Comparison of ENCODE assay signal across 9 cellular contexts in the genomic region with DNA sequence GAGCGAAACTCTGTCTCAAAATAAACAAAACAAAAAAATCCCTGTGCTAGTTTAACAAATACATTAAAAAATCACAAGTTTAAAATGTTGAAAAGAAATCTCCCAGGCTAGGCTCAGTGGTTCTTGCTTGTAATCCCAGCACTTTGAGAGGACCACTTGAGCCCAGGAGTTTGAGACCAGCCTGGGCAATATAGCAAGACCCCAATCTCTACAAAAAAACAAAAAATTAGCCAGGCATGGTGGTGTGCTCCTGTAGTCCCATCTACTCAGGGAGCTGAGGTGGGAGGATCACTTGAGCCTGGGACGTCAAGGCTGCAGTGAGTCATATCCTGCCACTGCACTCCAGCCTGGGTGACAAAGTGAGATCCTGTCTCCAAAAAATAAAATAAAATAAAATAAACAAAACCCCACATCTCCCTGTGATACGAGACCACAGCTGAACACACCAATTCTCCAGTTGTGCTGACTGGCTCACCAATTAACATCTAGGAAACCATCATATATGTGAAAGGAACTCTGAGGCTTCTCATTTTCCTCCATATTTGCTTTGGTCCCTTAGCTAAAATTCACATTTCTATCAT. TPM values are rescaled to one million over a fixed set of nuclear protein-coding genes. Genes with fewer than 3 reads are reported as not detected.
DNase-seq lines count a peak whose midpoint lies in the region; ATAC-seq, FAIRE-seq and TF ChIP-seq lines count a peak whose summit lies in the region.
"Had no signal": no experiment of that assay in that cellular context is flagged by ENCODE, and none has a peak within 500 bp of the region (broad histone marks: within the 10 kb centered on the region; RNA-seq: fewer than 3 reads in every experiment).

No MANE protein-coding gene starts in this region.

- H3K27me3 Mint-ChIP-seq in activated T-helper 2 cell treated with anti-CD3 and anti-CD28 coated beads, Interferon-gamma antibody, Interleukin-2, Interleukin-4, amounts not matched to agents 10 μg/mL and 5 μg/mL and 100 μg/mL, durations not matched to agents 14 hours and 24 hours and 36 hours (ENCODE audit: low read depth): no peaks in the 10 kb centered on the region

- no peaks in the 10 kb centered on the region for H3K9me3 ChIP-seq in gastrocnemius medialis

- TF ChIP-seq CTCF in AG09309 (IDR thresholded peaks at IDR 0.05; ENCODE audit: control insufficient read depth, insufficient read depth, low read depth, low read length, missing control alignments) (no peak), gastrocnemius medialis (IDR thresholded peaks at IDR 0.05 in 4 of 5, conservative IDR thresholded peaks at IDR 0.05 in 1 of 5) (no peak)

- peaks cover 58% of the 10 kb centered on the region for H3K36me3 Mint-ChIP-seq in activated T-helper 2 cell treated with anti-CD3 and anti-CD28 coated beads, Interferon-gamma antibody, Interleukin-2, Interleukin-4, amounts not matched to agents 10 μg/mL and 5 μg/mL and 100 μg/mL, durations not matched to agents 14 hours and 24 hours and 36 hours (ENCODE audit: low read depth)

- no peaks in the 10 kb centered on the region for H3K27me3 ChIP-seq in gastrocnemius medialis

- H3K4me1 Mint-ChIP-seq in activated T-helper 2 cell treated with anti-CD3 and anti-CD28 coated beads, Interferon-gamma antibody, Interleukin-2, Interleukin-4, amounts not matched to agents 10 μg/mL and 5 μg/mL and 100 μg/mL, durations not matched to agents 14 hours and 24 hours and 36 hours (ENCODE audit: low read depth): peaks cover 31% of the 10 kb centered on the region

- no peak for TF ChIP-seq POLR2A in gastrocnemius medialis (IDR thresholded peaks at IDR 0.05)

- H3K27ac Mint-ChIP-seq in activated T-helper 2 cell treated with anti-CD3 and anti-CD28 coated beads, Interferon-gamma antibody, Interleukin-2, Interleukin-4, amounts not matched to agents 10 μg/mL and 5 μg/mL and 100 μg/mL, durations not matched to agents 14 hours and 24 hours and 36 hours: peak overlapping the region; percentile 94

- DNase-seq in AG09309 (ENCODE audit: low read depth): peak; percentile 23
- DNase-seq in HTR-8/SVneo (ENCODE audit: insufficient read length, low spot score): no peak
- DNase-seq in activated T-helper 2 cell treated with anti-CD3 and anti-CD28 coated beads, Interferon-gamma antibody, Interleukin-2, Interleukin-4, amounts not matched to agents 10 μg/mL and 5 μg/mL and 100 μg/mL, durations not matched to agents 14 hours and 24 hours and 36 hours (ENCODE audit: low spot score): peak; percentile 13
- peak; percentile 66 for DNase-seq in iris pigment epithelial cell (ENCODE audit: low read depth)
- no peak for DNase-seq in AG20443 (ENCODE audit: low spot score)
- DNase-seq in gastrocnemius medialis: no peak
- DNase-seq in NCI-H2029 (lab: John Stamatoyannopoulos, UW): no peak
- no peak for DNase-seq in NCI-H187 treated with DMSO at 0.1 percent for 48 hours (lab: John Stamatoyannopoulos, UW)
- DNase-seq: NCI-H2107 had no signal

- H3K4me3 ChIP-seq in AG09309 (ENCODE audit: control insufficient read depth, low read depth, low read length) (no peak overlapping the region), gastrocnemius medialis (no peak overlapping the region)

- H3K4me1 ChIP-seq in gastrocnemius medialis: no peaks in the 10 kb centered on the region

- no peak for ATAC-seq in gastrocnemius medialis

- H3K27ac ChIP-seq in gastrocnemius medialis: no peak overlapping the region

- H3K36me3 ChIP-seq in gastrocnemius medialis: peaks cover 0 to 47% of the 10 kb centered on the region in 2 donors

- H3K4me3 Mint-ChIP-seq in activated T-helper 2 cell treated with anti-CD3 and anti-CD28 coated beads, Interferon-gamma antibody, Interleukin-2, Interleukin-4, amounts not matched to agents 10 μg/mL and 5 μg/mL and 100 μg/mL, durations not matched to agents 14 hours and 24 hours and 36 hours (ENCODE audit: low read depth): peak overlapping the region; percentile 33

- H3K9me3 Mint-ChIP-seq in activated T-helper 2 cell treated with anti-CD3 and anti-CD28 coated beads, Interferon-gamma antibody, Interleukin-2, Interleukin-4, amounts not matched to agents 10 μg/mL and 5 μg/mL and 100 μg/mL, durations not matched to agents 14 hours and 24 hours and 36 hours: no peaks in the 10 kb centered on the region

- in situ Hi-C loops in gastrocnemius medialis (cut with MboI; ENCODE audit: low sequenced_read_pairs in 4 of 4): no loop called here

- peak; percentile 36 for FAIRE-seq in HTR-8/SVneo (lab: Jason Lieb, UNC)

- intact Hi-C loops in activated T-helper 2 cell treated with anti-CD3 and anti-CD28 coated beads, Interferon-gamma antibody, Interleukin-2, Interleukin-4, amounts not matched to agents 10 μg/mL and 5 μg/mL and 100 μg/mL, durations not matched to agents 14 hours and 24 hours and 36 hours (cut with micrococcal nuclease): loop anchor here (5.0 kb wide), 1 partner anchor 38 kb away; a partner anchor contains a TSS
- intact Hi-C loops in gastrocnemius medialis (cut with DNase I; ENCODE audit: low total_unique reads): no loop called here

RNA-seq across cellular contexts. Expression of a gene that starts 7.3 kb away (rescaled TPM):
- total RNA-seq in activated T-helper 2 cell treated with anti-CD3 and anti-CD28 coated beads, Interferon-gamma antibody, Interleukin-2, Interleukin-4, amounts not matched to agents 10 μg/mL and 5 μg/mL and 100 μg/mL, durations not matched to agents 14 hours and 24 hours and 36 hours: 1,131 and 1,154 TPM in 2 replicates
- 100 to 1,000 TPM; 539 to 662 (median 575) TPM for total RNA-seq in gastrocnemius medialis

RNA-seq across cellular contexts. Expression of a gene that starts 30.9 kb away (rescaled TPM):
- total RNA-seq in activated T-helper 2 cell treated with anti-CD3 and anti-CD28 coated beads, Interferon-gamma antibody, Interleukin-2, Interleukin-4, amounts not matched to agents 10 μg/mL and 5 μg/mL and 100 μg/mL, durations not matched to agents 14 hours and 24 hours and 36 hours: 9.1 and 9.6 TPM in 2 replicates
- total RNA-seq in gastrocnemius medialis: under 1 TPM in 1 of 4 donors, not detected in 3; 0.07 TPM

RNA-seq across cellular contexts. Expression of a gene that starts 36.0 kb away (rescaled TPM):
- not detected in 2 replicates for total RNA-seq in activated T-helper 2 cell treated with anti-CD3 and anti-CD28 coated beads, Interferon-gamma antibody, Interleukin-2, Interleukin-4, amounts not matched to agents 10 μg/mL and 5 μg/mL and 100 μg/mL, durations not matched to agents 14 hours and 24 hours and 36 hours
- total RNA-seq in gastrocnemius medialis: not detected

Comparison
In these comparisons a context has a peak if more than half of its experiments do, and no peak if none do; other contexts are left out.
1. DNase-seq: peak in AG09309 (single experiment), activated T-helper 2 cell treated with anti-CD3 and anti-CD28 coated beads, Interferon-gamma antibody, Interleukin-2, Interleukin-4, amounts not matched to agents 10 μg/mL and 5 μg/mL and 100 μg/mL, durations not matched to agents 14 hours and 24 hours and 36 hours (single experiment) and iris pigment epithelial cell (single experiment); none in HTR-8/SVneo (single experiment), AG20443 (single experiment), gastrocnemius medialis (0 of 2), NCI-H2029 (single experiment) and NCI-H187 treated with DMSO at 0.1 percent for 48 hours (single experiment).